Comparison of ENCODE assay signal across 2 cellular contexts in the genomic region with DNA sequence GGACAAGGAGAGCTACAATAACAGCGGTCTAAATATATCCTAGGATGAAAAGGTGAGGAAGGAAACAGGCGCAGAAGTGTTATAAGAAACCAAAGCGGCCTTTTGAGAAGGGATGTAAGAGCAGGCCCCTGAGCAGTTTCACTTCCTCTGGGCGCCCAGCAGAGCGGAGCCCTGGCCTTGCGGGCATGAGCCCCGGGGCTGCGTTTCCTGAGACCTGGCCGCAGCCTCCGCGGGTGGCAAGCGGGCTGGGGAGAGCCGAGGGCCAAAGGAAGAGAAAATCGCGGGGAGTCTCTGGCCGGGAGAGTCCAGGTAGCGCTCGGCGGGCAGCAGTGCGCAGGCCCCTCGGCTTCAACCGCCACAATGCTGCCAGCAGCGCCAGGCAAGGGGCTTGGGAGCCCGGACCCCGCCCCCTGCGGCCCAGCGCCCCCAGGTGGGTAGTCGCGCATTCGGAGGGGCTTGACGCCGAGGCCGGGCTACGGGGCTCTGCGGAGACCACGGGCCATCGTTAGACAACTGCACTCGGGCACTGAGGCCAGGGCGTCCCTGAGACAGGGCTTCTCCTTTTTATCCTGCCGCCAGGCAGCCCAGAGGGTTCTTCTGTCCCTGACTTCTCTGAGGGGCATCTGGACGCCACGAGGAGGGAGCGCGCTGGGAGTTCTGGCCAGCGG.
A peak's percentile ranks its signal among the peaks of the same experiment; 100 is the strongest.
TF ChIP-seq lines count a peak whose summit lies in the region.

A gene with protein sequence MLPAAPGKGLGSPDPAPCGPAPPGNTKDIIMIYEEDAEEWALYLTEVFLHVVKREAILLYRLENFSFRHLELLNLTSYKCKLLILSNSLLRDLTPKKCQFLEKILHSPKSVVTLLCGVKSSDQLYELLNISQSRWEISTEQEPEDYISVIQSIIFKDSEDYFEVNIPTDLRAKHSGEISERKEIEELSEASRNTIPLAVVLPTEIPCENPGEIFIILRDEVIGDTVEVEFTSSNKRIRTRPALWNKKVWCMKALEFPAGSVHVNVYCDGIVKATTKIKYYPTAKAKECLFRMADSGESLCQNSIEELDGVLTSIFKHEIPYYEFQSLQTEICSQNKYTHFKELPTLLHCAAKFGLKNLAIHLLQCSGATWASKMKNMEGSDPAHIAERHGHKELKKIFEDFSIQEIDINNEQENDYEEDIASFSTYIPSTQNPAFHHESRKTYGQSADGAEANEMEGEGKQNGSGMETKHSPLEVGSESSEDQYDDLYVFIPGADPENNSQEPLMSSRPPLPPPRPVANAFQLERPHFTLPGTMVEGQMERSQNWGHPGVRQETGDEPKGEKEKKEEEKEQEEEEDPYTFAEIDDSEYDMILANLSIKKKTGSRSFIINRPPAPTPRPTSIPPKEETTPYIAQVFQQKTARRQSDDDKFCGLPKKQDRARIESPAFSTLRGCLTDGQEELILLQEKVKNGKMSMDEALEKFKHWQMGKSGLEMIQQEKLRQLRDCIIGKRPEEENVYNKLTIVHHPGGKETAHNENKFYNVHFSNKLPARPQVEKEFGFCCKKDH (plus strand): TSS at position 210 of the 668 bp plus-strand sequence. CDS start 151 bp downstream, at position 361.

TF ChIP-seq in HCT116, 20 proteins besides CTCF, POLR2A, EP300 and RAD21:
- TF ChIP-seq EGR1 (IDR thresholded peaks at IDR 0.05; ENCODE audit: low read depth) (no peak), JUND (IDR thresholded peaks at IDR 0.05) (no peak), EZH2phosphoT487 (IDR thresholded peaks at IDR 0.05; ENCODE audit: borderline replicate concordance) (no peak), SRF (IDR thresholded peaks at IDR 0.05; ENCODE audit: low read depth) (no peak), ZFX (IDR thresholded peaks at IDR 0.05) (peak; percentile 91), TCF7L2 (IDR thresholded peaks at IDR 0.05; ENCODE audit: borderline replicate concordance, extremely low read depth, insufficient read depth, insufficient read length) (peak; percentile 90), FOSL1 (IDR thresholded peaks at IDR 0.05; ENCODE audit: low read depth) (no peak), POLR2AphosphoS5 (IDR thresholded peaks at IDR 0.05; ENCODE audit: low read depth, low read length) (peak; percentile 72), YY1 (IDR thresholded peaks at IDR 0.05; ENCODE audit: extremely low read depth, insufficient replicate concordance, low read depth, low read length) (no peak), CBX3 (IDR thresholded peaks at IDR 0.05; ENCODE audit: low read depth) (no peak)
- TF ChIP-seq, protein P1, sequence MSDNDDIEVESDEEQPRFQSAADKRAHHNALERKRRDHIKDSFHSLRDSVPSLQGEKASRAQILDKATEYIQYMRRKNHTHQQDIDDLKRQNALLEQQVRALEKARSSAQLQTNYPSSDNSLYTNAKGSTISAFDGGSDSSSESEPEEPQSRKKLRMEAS (IDR thresholded peaks at IDR 0.05): peak; percentile 47; the same call in 1 of the 2 replicates
- TF ChIP-seq, protein P2, sequence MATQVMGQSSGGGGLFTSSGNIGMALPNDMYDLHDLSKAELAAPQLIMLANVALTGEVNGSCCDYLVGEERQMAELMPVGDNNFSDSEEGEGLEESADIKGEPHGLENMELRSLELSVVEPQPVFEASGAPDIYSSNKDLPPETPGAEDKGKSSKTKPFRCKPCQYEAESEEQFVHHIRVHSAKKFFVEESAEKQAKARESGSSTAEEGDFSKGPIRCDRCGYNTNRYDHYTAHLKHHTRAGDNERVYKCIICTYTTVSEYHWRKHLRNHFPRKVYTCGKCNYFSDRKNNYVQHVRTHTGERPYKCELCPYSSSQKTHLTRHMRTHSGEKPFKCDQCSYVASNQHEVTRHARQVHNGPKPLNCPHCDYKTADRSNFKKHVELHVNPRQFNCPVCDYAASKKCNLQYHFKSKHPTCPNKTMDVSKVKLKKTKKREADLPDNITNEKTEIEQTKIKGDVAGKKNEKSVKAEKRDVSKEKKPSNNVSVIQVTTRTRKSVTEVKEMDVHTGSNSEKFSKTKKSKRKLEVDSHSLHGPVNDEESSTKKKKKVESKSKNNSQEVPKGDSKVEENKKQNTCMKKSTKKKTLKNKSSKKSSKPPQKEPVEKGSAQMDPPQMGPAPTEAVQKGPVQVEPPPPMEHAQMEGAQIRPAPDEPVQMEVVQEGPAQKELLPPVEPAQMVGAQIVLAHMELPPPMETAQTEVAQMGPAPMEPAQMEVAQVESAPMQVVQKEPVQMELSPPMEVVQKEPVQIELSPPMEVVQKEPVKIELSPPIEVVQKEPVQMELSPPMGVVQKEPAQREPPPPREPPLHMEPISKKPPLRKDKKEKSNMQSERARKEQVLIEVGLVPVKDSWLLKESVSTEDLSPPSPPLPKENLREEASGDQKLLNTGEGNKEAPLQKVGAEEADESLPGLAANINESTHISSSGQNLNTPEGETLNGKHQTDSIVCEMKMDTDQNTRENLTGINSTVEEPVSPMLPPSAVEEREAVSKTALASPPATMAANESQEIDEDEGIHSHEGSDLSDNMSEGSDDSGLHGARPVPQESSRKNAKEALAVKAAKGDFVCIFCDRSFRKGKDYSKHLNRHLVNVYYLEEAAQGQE (IDR thresholded peaks at IDR 0.05; ENCODE audit: low read depth): no peak
- TF ChIP-seq, protein P3, sequence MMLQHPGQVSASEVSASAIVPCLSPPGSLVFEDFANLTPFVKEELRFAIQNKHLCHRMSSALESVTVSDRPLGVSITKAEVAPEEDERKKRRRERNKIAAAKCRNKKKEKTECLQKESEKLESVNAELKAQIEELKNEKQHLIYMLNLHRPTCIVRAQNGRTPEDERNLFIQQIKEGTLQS (IDR thresholded peaks at IDR 0.05): no peak
- TF ChIP-seq, protein P4, sequence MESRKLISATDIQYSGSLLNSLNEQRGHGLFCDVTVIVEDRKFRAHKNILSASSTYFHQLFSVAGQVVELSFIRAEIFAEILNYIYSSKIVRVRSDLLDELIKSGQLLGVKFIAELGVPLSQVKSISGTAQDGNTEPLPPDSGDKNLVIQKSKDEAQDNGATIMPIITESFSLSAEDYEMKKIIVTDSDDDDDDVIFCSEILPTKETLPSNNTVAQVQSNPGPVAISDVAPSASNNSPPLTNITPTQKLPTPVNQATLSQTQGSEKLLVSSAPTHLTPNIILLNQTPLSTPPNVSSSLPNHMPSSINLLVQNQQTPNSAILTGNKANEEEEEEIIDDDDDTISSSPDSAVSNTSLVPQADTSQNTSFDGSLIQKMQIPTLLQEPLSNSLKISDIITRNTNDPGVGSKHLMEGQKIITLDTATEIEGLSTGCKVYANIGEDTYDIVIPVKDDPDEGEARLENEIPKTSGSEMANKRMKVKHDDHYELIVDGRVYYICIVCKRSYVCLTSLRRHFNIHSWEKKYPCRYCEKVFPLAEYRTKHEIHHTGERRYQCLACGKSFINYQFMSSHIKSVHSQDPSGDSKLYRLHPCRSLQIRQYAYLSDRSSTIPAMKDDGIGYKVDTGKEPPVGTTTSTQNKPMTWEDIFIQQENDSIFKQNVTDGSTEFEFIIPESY (IDR thresholded peaks at IDR 0.05; ENCODE audit: extremely low read depth, insufficient replicate concordance, low read length): no peak

TF ChIP-seq in endothelial cell of umbilical vein, 7 proteins besides CTCF, POLR2A, EP300 and RAD21:
- TF ChIP-seq GATA2 (IDR thresholded peaks at IDR 0.05; ENCODE audit: insufficient read depth, insufficient read length, low read depth, low read length) (no peak), EZH2 (IDR thresholded peaks at IDR 0.05; ENCODE audit: borderline replicate concordance, low read depth, low read length, severe bottlenecking) (no peak), POLR2AphosphoS5 (IDR thresholded peaks at IDR 0.05; ENCODE audit: insufficient read depth, low read depth, low read length) (no peak), JUN (IDR thresholded peaks at IDR 0.05; ENCODE audit: borderline replicate concordance, insufficient read depth, insufficient read length, low read depth) (no peak), FOS (IDR thresholded peaks at IDR 0.05; ENCODE audit: borderline replicate concordance, insufficient read depth, low read length) (no peak), MYC (IDR thresholded peaks at IDR 0.05; ENCODE audit: low read depth, low read length) (no peak)
- TF ChIP-seq, protein P1 (IDR thresholded peaks at IDR 0.05; ENCODE audit: insufficient read depth, insufficient read length): no peak
